Comparison of ENCODE assay signal across 17 cellular contexts in the genomic region with DNA sequence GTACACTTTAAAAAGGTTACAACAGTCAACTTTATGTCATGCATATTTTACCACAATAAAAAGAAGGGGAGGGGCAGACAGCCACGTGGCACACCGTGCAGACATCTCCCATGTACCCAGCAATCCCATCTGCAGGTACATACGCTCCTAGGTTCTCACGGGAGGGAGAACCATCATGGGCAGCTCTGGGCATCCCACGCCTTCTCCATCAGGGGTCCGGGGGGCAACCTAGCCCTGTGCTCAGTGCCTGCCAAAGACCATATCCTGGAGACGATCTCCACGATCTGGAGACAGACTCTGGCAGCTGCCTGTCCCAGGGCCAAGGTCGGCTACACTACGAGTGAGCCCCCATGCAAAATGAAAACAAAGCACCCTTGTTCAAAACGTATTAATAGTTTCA. TPM values are rescaled to one million over a fixed set of nuclear protein-coding genes. Genes with fewer than 3 reads are reported as not detected.
A peak's percentile ranks its signal among the peaks of the same experiment; 100 is the strongest.
DNase-seq lines count a peak whose midpoint lies in the region; ATAC-seq and TF ChIP-seq lines count a peak whose summit lies in the region.
"Had no signal": no experiment of that assay in that cellular context is flagged by ENCODE, and none has a peak within 500 bp of the region (broad histone marks: within the 10 kb centered on the region; RNA-seq: fewer than 3 reads in every experiment).

No MANE protein-coding gene starts in this region.

- TF ChIP-seq EP300 in sigmoid colon (IDR thresholded peaks at IDR 0.05): no peak
- TF ChIP-seq EP300 in ovary (IDR thresholded peaks at IDR 0.05): no peak

- intact Hi-C loops in activated CD4-positive, alpha-beta T cell treated with anti-CD3 and anti-CD28 coated beads for 36 hours (cut with DNase I, micrococcal nuclease): no loop called here
- intact Hi-C loops in colonic mucosa (cut with DNase I) (no loop called here), sigmoid colon (cut with DNase I) (no loop called here), ovary (cut with DNase I) (no loop called here)

- no peaks in the 10 kb centered on the region for H3K9me3 Mint-ChIP-seq in activated CD4-positive, alpha-beta T cell treated with anti-CD3 and anti-CD28 coated beads for 36 hours (ENCODE audit: low read depth)
- H3K9me3 Mint-ChIP-seq in T-cell: no peaks in the 10 kb centered on the region
- H3K9me3 Mint-ChIP-seq: CD4-positive, alpha-beta T cell; H9 had no signal

- CTCF ChIA-PET in activated CD4-positive, alpha-beta T cell treated with anti-CD3 and anti-CD28 coated beads for 36 hours (lab: Charles Lee): interaction anchor here (0.6 to 0.8 kb wide), 2 partner anchors 21 to 552 kb away, joined by 3 read pairs; no protein-coding TSS in a partner anchor
- CTCF ChIA-PET in T-cell (lab: Charles Lee): interaction anchor here in 1 of 2 donors (0.5 kb wide), 1 partner anchor 828 kb away, joined by 3 read pairs; no protein-coding TSS in a partner anchor

- H3K36me3 ChIP-seq in colonic mucosa (no peaks in the 10 kb centered on the region), sigmoid colon (no peaks in the 10 kb centered on the region), ovary (no peaks in the 10 kb centered on the region)

- TF ChIP-seq CTCF in colonic mucosa (IDR thresholded peaks at IDR 0.05) (no peak), sigmoid colon (IDR thresholded peaks at IDR 0.05) (no peak), ovary (IDR thresholded peaks at IDR 0.05) (no peak)

- no peak overlapping the region for H3K4me3 Mint-ChIP-seq in activated CD4-positive, alpha-beta T cell treated with anti-CD3 and anti-CD28 coated beads for 36 hours
- no peak overlapping the region for H3K4me3 Mint-ChIP-seq in T-cell
- H3K4me3 Mint-ChIP-seq: CD4-positive, alpha-beta T cell; H9 had no signal

- H3K4me1 ChIP-seq in colonic mucosa (peaks cover 4% of the 10 kb centered on the region), sigmoid colon (peaks cover 0 to 9% (median 7%) of the 10 kb centered on the region in 4 donors), ovary (ENCODE audit: insufficient read depth) (peaks cover 5% of the 10 kb centered on the region)

- H3K27ac ChIP-seq in colonic mucosa: no peak overlapping the region
- no peak overlapping the region for H3K27ac ChIP-seq in sigmoid colon
- no peak overlapping the region for H3K27ac ChIP-seq in ovary
- H3K27ac ChIP-seq: 22Rv1 had no signal

- TF ChIP-seq POLR2A in sigmoid colon (IDR thresholded peaks at IDR 0.05) (no peak), ovary (IDR thresholded peaks at IDR 0.05) (no peak)

- H3K4me3 ChIP-seq in colonic mucosa: no peak overlapping the region
- H3K4me3 ChIP-seq in sigmoid colon: no peak overlapping the region
- no peak overlapping the region for H3K4me3 ChIP-seq in ovary
- H3K4me3 ChIP-seq: K562 had no signal

- H3K9ac ChIP-seq in colonic mucosa (ENCODE audit: low read depth in 2 of 2, low read length in 2 of 2): peak overlapping the region in 1 of 2 donors; percentile 91

- WGBS in sigmoid colon, 2 donors: 25 to 69% methylated on average over 11 of the region's 11 CpGs
- WGBS in ovary, 3 donors: 81 to 92% (median 82%) methylated on average over 11 of the region's 11 CpGs

- H3K4me1 Mint-ChIP-seq in activated CD4-positive, alpha-beta T cell treated with anti-CD3 and anti-CD28 coated beads for 36 hours: peaks cover 14% of the 10 kb centered on the region
- peaks cover 16 to 26% (median 18%) of the 10 kb centered on the region in 3 donors for H3K4me1 Mint-ChIP-seq in T-cell

- DNase-seq in activated CD4-positive, alpha-beta T cell treated with anti-CD3 and anti-CD28 coated beads for 36 hours: no peak
- no peak for DNase-seq in activated CD4-positive, alpha-beta T cell treated with anti-CD3 and anti-CD28 coated beads for 4 hours
- DNase-seq in colonic mucosa (peak; percentile 59), sigmoid colon (peak; percentile 52), mucosa of gallbladder (ENCODE audit: low spot score) (no peak), ovary (no peak), T-cell (no peak)
- DNase-seq: Calu3; CD4-positive, alpha-beta T cell; DMS79; GOT3; H9 had no signal

- H3K27me3 Mint-ChIP-seq in activated CD4-positive, alpha-beta T cell treated with anti-CD3 and anti-CD28 coated beads for 36 hours: peaks cover 30% of the 10 kb centered on the region
- peaks cover 19 to 33% of the 10 kb centered on the region in 2 donors for H3K27me3 Mint-ChIP-seq in T-cell

- H3K9me3 ChIP-seq in colonic mucosa: no peaks in the 10 kb centered on the region
- H3K9me3 ChIP-seq in sigmoid colon: no peaks in the 10 kb centered on the region
- H3K9me3 ChIP-seq in ovary: no peaks in the 10 kb centered on the region

- no peaks in the 10 kb centered on the region for H3K27me3 ChIP-seq in colonic mucosa
- H3K27me3 ChIP-seq in sigmoid colon: peaks cover 0 to 16% (median 0%) of the 10 kb centered on the region in 3 donors
- H3K27me3 ChIP-seq in ovary: no peaks in the 10 kb centered on the region

- peak; percentile 38 for ATAC-seq in activated CD4-positive, alpha-beta T cell treated with anti-CD3 and anti-CD28 coated beads for 36 hours
- no peak for ATAC-seq in T-cell (replicated peaks in 1 of 4)
- ATAC-seq: K562 had no signal

- H3K36me3 Mint-ChIP-seq in activated CD4-positive, alpha-beta T cell treated with anti-CD3 and anti-CD28 coated beads for 36 hours (ENCODE audit: low read depth): no peaks in the 10 kb centered on the region
- no peaks in the 10 kb centered on the region for H3K36me3 Mint-ChIP-seq in T-cell

- POLR2A ChIA-PET in activated CD4-positive, alpha-beta T cell treated with anti-CD3 and anti-CD28 coated beads for 36 hours (lab: Charles Lee): no interaction called here
- POLR2A ChIA-PET in T-cell (lab: Charles Lee): no interaction called here

- no peak overlapping the region for H3K27ac Mint-ChIP-seq in activated CD4-positive, alpha-beta T cell treated with anti-CD3 and anti-CD28 coated beads for 36 hours
- no peak overlapping the region for H3K27ac Mint-ChIP-seq in T-cell
- H3K27ac Mint-ChIP-seq: CD4-positive, alpha-beta T cell; H9 had no signal

RNA-seq across cellular contexts. Expression of a gene that starts 2.5 kb away (rescaled TPM):
- not detected for total RNA-seq in activated CD4-positive, alpha-beta T cell treated with anti-CD3 and anti-CD28 coated beads for 36 hours
- 1 to 10 TPM; 4.7 to 7.8 TPM for total RNA-seq in colonic mucosa
- total RNA-seq in sigmoid colon: not detected
- 1 to 10 TPM; 5.5 to 9.0 (median 8.6) TPM for polyA plus RNA-seq in sigmoid colon
- total RNA-seq in mucosa of gallbladder: 7.4 TPM
- 1 to 10 TPM in 1 of 7 donors, under 1 TPM in 3, not detected in 3; 0.05 to 1.4 (median 0.18) TPM for total RNA-seq in ovary
- polyA plus RNA-seq in ovary: under 1 TPM in 1 of 2 donors, not detected in 1; 0.01 TPM
- under 1 TPM in 1 of 5 donors, not detected in 4; 0.09 TPM for total RNA-seq in T-cell
- total RNA-seq: A673; CD4-positive, alpha-beta T cell; G401; H9; K562 had no signal
- polyA plus RNA-seq: BJ, K562 had no signal

RNA-seq across cellular contexts. Expression of a gene that starts 48.3 kb away (rescaled TPM):
- 1 to 10 TPM; 2.4 to 2.5 TPM for total RNA-seq in activated CD4-positive, alpha-beta T cell treated with anti-CD3 and anti-CD28 coated beads for 36 hours
- total RNA-seq in colonic mucosa (1 to 10 TPM; 2.9 to 4.5 TPM), sigmoid colon (1 to 10 TPM in 1 of 4 donors, under 1 TPM in 2, not detected in 1; 0.36 to 2.2 (median 0.55) TPM), mucosa of gallbladder (2.5 TPM), ovary (1 to 10 TPM; 1.3 to 3.7 (median 2.1) TPM), T-cell (1 to 10 TPM in 3 of 5 donors, under 1 TPM in 2; 0.44 to 3.3 (median 1.1) TPM)
- polyA plus RNA-seq in sigmoid colon (10 to 100 TPM in 1 of 3 donors, 1 to 10 TPM in 2; 3.6 to 11.6 (median 6.5) TPM), ovary (1 to 10 TPM; 1.1 to 1.2 TPM)

Comparison
In these comparisons a context has a peak if more than half of its experiments do, and no peak if none do; other contexts are left out.
1. DNase-seq: peak in colonic mucosa (single experiment) and sigmoid colon (single experiment); none in activated CD4-positive, alpha-beta T cell treated with anti-CD3 and anti-CD28 coated beads for 36 hours (single experiment), activated CD4-positive, alpha-beta T cell treated with anti-CD3 and anti-CD28 coated beads for 4 hours (0 of 2), mucosa of gallbladder (single experiment), ovary (0 of 5) and T-cell (0 of 34).